In genomic region chr15:75554717-75555116, GRCh38 we compare ENCODE assay signal across 16 cellular contexts. TPM values are rescaled to one million over a fixed set of nuclear protein-coding genes. Genes with fewer than 3 reads are reported as not detected.
DNase-seq lines count a peak whose midpoint lies in the region; ATAC-seq, FAIRE-seq and TF ChIP-seq lines count a peak whose summit lies in the region.
"Had no signal": no experiment of that assay in that cellular context is flagged by ENCODE, and none has a peak within 500 bp of the region (broad histone marks: within the 10 kb centered on the region; RNA-seq: fewer than 3 reads in every experiment).

No MANE protein-coding gene starts in this region.

- FAIRE-seq in astrocyte (lab: Jason Lieb, UNC): no peak
- FAIRE-seq: GM12892, keratinocyte had no signal

- H3K4me1 ChIP-seq in astrocyte (ENCODE audit: insufficient read depth, low read length): no peaks in the 10 kb centered on the region
- H3K4me1 ChIP-seq in right cardiac atrium (ENCODE audit: control insufficient read depth, insufficient read depth, low read length): peaks cover 4% of the 10 kb centered on the region

- ATAC-seq in right cardiac atrium (peak; percentile 14 to 66), HG03565 (IDR thresholded peaks at IDR 0.05; ENCODE audit: unreplicated experiment) (no peak)
- ATAC-seq: activated naive CD4-positive, alpha-beta T cell treated with anti-CD3 and anti-CD28 coated beads, Interleukin-2, amount 50 U/mL, for 72 hours had no signal

- H3K4me1 Mint-ChIP-seq in astrocyte (ENCODE audit: low read depth, unreplicated experiment): peaks cover 10% of the 10 kb centered on the region

- peaks cover 76% of the 10 kb centered on the region for H3K79me2 ChIP-seq in astrocyte (ENCODE audit: insufficient read depth, low read length)

- DNase-seq in AG20443 (ENCODE audit: low spot score) (peak; percentile 28), MG63 (peak; percentile 15), astrocyte (ENCODE audit: low read depth) (peak; percentile 54), right cardiac atrium (no peak), NCI-H2196 treated with DMSO at 0.1 percent for 48 hours (lab: John Stamatoyannopoulos, UW; ENCODE audit: unreplicated experiment) (no peak), SW480 (ENCODE audit: low spot score) (no peak), ecto neural progenitor cell (ENCODE audit: low spot score) (no peak)
- DNase-seq: activated B cell treated with CpG ODN at 0.5 μM for 24 hours; NCI-H146; stimulated activated CD4-positive, alpha-beta T cell treated with anti-CD3 and anti-CD28 coated beads, Interleukin-4, amount 100 ng/mL, for 1 hour had no signal

- H2AFZ ChIP-seq in astrocyte (ENCODE audit: low read depth, low read length): no peak overlapping the region

- no peak overlapping the region for H3K4me2 ChIP-seq in astrocyte (ENCODE audit: low read length)
- H3K4me2 ChIP-seq: BLaER1 had no signal

- H3K4me3 ChIP-seq in MG63: no peak overlapping the region
- no peak overlapping the region for H3K4me3 ChIP-seq in astrocyte (ENCODE audit: insufficient read depth, low read depth, low read length)
- no peak overlapping the region for H3K4me3 ChIP-seq in right cardiac atrium (ENCODE audit: low read length)
- H3K4me3 ChIP-seq: BLaER1 had no signal

- H3K27me3 ChIP-seq in MG63 (no peaks in the 10 kb centered on the region), astrocyte (ENCODE audit: insufficient read depth, low read length) (no peaks in the 10 kb centered on the region), right cardiac atrium (ENCODE audit: control insufficient read depth, insufficient read depth) (no peaks in the 10 kb centered on the region)
- H3K27me3 ChIP-seq: BLaER1 had no signal

- H3K9me3 Mint-ChIP-seq in astrocyte (ENCODE audit: unreplicated experiment): no peaks in the 10 kb centered on the region
- H3K9me3 Mint-ChIP-seq: activated B cell treated with CpG ODN at 0.5 μM for 24 hours; activated naive CD4-positive, alpha-beta T cell treated with anti-CD3 and anti-CD28 coated beads, Interleukin-2, amount 50 U/mL, for 72 hours; dendritic cell treated with granulocyte-macrophage colony-stimulating factor and Interleukin-4, amounts not matched to agents 40 ng/mL and 50 ng/mL, for 4 days had no signal

- peak overlapping the region; percentile 72 for H3K27ac Mint-ChIP-seq in astrocyte (ENCODE audit: unreplicated experiment)
- H3K27ac Mint-ChIP-seq: activated B cell treated with CpG ODN at 0.5 μM for 24 hours; activated naive CD4-positive, alpha-beta T cell treated with anti-CD3 and anti-CD28 coated beads, Interleukin-2, amount 50 U/mL, for 72 hours; dendritic cell treated with granulocyte-macrophage colony-stimulating factor and Interleukin-4, amounts not matched to agents 40 ng/mL and 50 ng/mL, for 4 days had no signal

- H3K36me3 ChIP-seq in MG63 (peaks cover 3% of the 10 kb centered on the region; the same call in 1 of the 2 replicates), astrocyte (ENCODE audit: insufficient read depth, low read length) (no peaks in the 10 kb centered on the region)

- H3K4me3 Mint-ChIP-seq in astrocyte (ENCODE audit: unreplicated experiment): peak overlapping the region; percentile 11
- H3K4me3 Mint-ChIP-seq: activated B cell treated with CpG ODN at 0.5 μM for 24 hours; dendritic cell treated with granulocyte-macrophage colony-stimulating factor and Interleukin-4, amounts not matched to agents 40 ng/mL and 50 ng/mL, for 4 days had no signal

- peaks cover 5% of the 10 kb centered on the region for H3K36me3 Mint-ChIP-seq in astrocyte (ENCODE audit: low read depth, unreplicated experiment)
- H3K36me3 Mint-ChIP-seq: activated naive CD4-positive, alpha-beta T cell treated with anti-CD3 and anti-CD28 coated beads, Interleukin-2, amount 50 U/mL, for 72 hours had no signal

- H3K27ac ChIP-seq in astrocyte (ENCODE audit: low read depth, low read length): no peak overlapping the region
- no peak overlapping the region for H3K27ac ChIP-seq in right cardiac atrium (ENCODE audit: low read length)
- H3K27ac ChIP-seq: BLaER1 had no signal

- H3K9me3 ChIP-seq in MG63 (no peaks in the 10 kb centered on the region), astrocyte (ENCODE audit: insufficient read depth, low read depth, low read length) (no peaks in the 10 kb centered on the region), right cardiac atrium (ENCODE audit: control insufficient read depth, low read length) (no peaks in the 10 kb centered on the region)
- H3K9me3 ChIP-seq: BLaER1 had no signal

- H3K9ac ChIP-seq in astrocyte (ENCODE audit: low read length): no peak overlapping the region
- H3K9ac ChIP-seq: BLaER1 had no signal

- H3K27me3 Mint-ChIP-seq in astrocyte (ENCODE audit: low read depth, unreplicated experiment): no peaks in the 10 kb centered on the region
- H3K27me3 Mint-ChIP-seq: activated B cell treated with CpG ODN at 0.5 μM for 24 hours; dendritic cell treated with granulocyte-macrophage colony-stimulating factor and Interleukin-4, amounts not matched to agents 40 ng/mL and 50 ng/mL, for 4 days had no signal

- H4K20me1 ChIP-seq in astrocyte (ENCODE audit: insufficient read depth, low read length): peaks cover 57% of the 10 kb centered on the region

- intact Hi-C loops in right cardiac atrium (cut with DNase I): no loop called here

- no peak for TF ChIP-seq CTCF in astrocyte (IDR thresholded peaks at IDR 0.05; ENCODE audit: insufficient read depth, low read depth, low read length)

RNA-seq across cellular contexts. Expression of gene PTPN9, which starts 24.4 kb away (rescaled TPM):
- total RNA-seq in MG63 (2014; rRNA removed; shearing (Covaris generic); ENCODE audit: low replicate concordance): 11.3 and 17.6 TPM in 2 replicates
- 34.7 and 37.5 TPM in 2 replicates for total RNA-seq in astrocyte
- 10 to 100 TPM in 1 of 4 donors, 1 to 10 TPM in 3; 8.9 to 16.0 (median 9.6) TPM for total RNA-seq in right cardiac atrium
- 4.5 TPM for polyA plus RNA-seq in right cardiac atrium

Comparison
In these comparisons a context has a peak if more than half of its experiments do, and no peak if none do; other contexts are left out.
1. DNase-seq: peak in AG20443 (single experiment), MG63 (single experiment) and astrocyte (single experiment); none in right cardiac atrium (0 of 3), NCI-H2196 treated with DMSO at 0.1 percent for 48 hours (single experiment), SW480 (single experiment) and ecto neural progenitor cell (single experiment).